ENCODE assay signal across 1 cellular context in genomic region chr2:127407661-127408003, GRCh38.
TF ChIP-seq lines count a peak whose summit lies in the region.

No MANE protein-coding gene starts in this region.

TF ChIP-seq in HepG2, 621 proteins besides CTCF, POLR2A, EP300 and RAD21:
- peak; percentile 64 for TF ChIP-seq HNRNPK (IDR thresholded peaks at IDR 0.05; ENCODE audit: low read depth, low read length, poor library complexity, severe bottlenecking)
- peak; percentile 6 for TF ChIP-seq TBL1XR1 (IDR thresholded peaks at IDR 0.05; ENCODE audit: borderline replicate concordance, low read length, partially characterized antibody)
- TF ChIP-seq GLMP (CRISPR knock-in tag; IDR thresholded peaks at IDR 0.05; ENCODE audit: borderline replicate concordance) = no peak
- TF ChIP-seq PHF5A (CRISPR knock-in tag; IDR thresholded peaks at IDR 0.05; ENCODE audit: low read depth, unreplicated experiment) = peak; percentile 8
- TF ChIP-seq MAFK (conservative IDR thresholded peaks at IDR 0.05 in 1 of 2, IDR thresholded peaks at IDR 0.05 in 1 of 2; ENCODE audit: low read length in 2 of 2) = no peak
- TF ChIP-seq PHF21A (CRISPR knock-in tag; IDR thresholded peaks at IDR 0.05) = no peak
- TF ChIP-seq ZNF281 (CRISPR knock-in tag; IDR thresholded peaks at IDR 0.05; ENCODE audit: borderline replicate concordance) = peak; percentile 35; the same call in 1 of the 2 replicates
- TF ChIP-seq NFYC (CRISPR knock-in tag; IDR thresholded peaks at IDR 0.05) = peak; percentile 3; the same call in 1 of the 2 replicates
- TF ChIP-seq ZNF205 (CRISPR knock-in tag; IDR thresholded peaks at IDR 0.05) = 0 out of 2 replicates have a peak, but pooled peaks have one; percentile 9
- 0 out of 2 replicates have a peak, but pooled peaks have one; percentile 3 for TF ChIP-seq HOMEZ (CRISPR knock-in tag; IDR thresholded peaks at IDR 0.05; ENCODE audit: low read depth)
- peak; percentile 98 for TF ChIP-seq ZNF121 (CRISPR knock-in tag; IDR thresholded peaks at IDR 0.05)
- peak; percentile 3; the same call in 1 of the 2 replicates for TF ChIP-seq AHR (CRISPR knock-in tag; IDR thresholded peaks at IDR 0.05)
- no peak for TF ChIP-seq ZNF616 (CRISPR knock-in tag; IDR thresholded peaks at IDR 0.05; ENCODE audit: low read depth)
- TF ChIP-seq THAP11 (CRISPR knock-in tag; IDR thresholded peaks at IDR 0.05) = peak; percentile 1; the same call in 1 of the 2 replicates
- TF ChIP-seq ZMYM3 (CRISPR knock-in tag; IDR thresholded peaks at IDR 0.05) = peak; percentile 55; the same call in 1 of the 2 replicates
- TF ChIP-seq ZNF660 (CRISPR knock-in tag; IDR thresholded peaks at IDR 0.05; ENCODE audit: borderline replicate concordance, low read depth) = no peak
- TF ChIP-seq ZNF274 (CRISPR knock-in tag; IDR thresholded peaks at IDR 0.05) = no peak
- TF ChIP-seq ZSCAN25 (CRISPR knock-in tag; IDR thresholded peaks at IDR 0.05) = peak; percentile 79; the same call in 1 of the 2 replicates
- peak; percentile 31 for TF ChIP-seq TEAD3 (CRISPR knock-in tag; optimal IDR thresholded peaks at IDR 0.05; ENCODE audit: borderline replicate concordance)
- no peak for TF ChIP-seq GTF2F1 (IDR thresholded peaks at IDR 0.05; ENCODE audit: low read length)
- peak; percentile 55; the same call in 1 of the 2 replicates for TF ChIP-seq MAX (IDR thresholded peaks at IDR 0.05)
- no peak for TF ChIP-seq ZNF142 (CRISPR knock-in tag; IDR thresholded peaks at IDR 0.05)
- no peak for TF ChIP-seq TCF7L2 (IDR thresholded peaks at IDR 0.05; ENCODE audit: low read depth, low read length)
